Comparison of ENCODE assay signal across 23 cellular contexts in the genomic region with DNA sequence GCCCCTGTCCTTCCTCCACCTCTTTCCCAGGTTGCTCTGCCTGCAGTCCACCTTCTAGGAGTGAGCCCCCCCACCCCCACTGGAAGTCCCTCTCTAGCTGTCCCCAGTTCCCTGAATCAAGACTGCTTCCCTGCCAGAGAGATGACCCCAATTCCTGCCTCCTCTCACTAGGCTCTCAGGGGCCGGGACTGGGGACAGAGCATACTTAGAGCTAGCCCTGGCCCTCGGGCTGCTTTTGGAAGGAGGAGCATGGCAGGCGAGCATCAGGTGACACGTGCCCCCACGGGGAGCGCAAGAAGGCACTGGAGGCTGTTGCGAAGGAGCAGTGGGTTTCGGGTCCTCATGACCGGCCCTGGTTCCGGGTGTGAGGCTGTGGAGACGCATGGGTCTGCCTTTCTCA.
"Had no signal": no experiment of that assay in that cellular context is flagged by ENCODE, and none has a peak within 500 bp of the region (broad histone marks: within the 10 kb centered on the region; RNA-seq: fewer than 3 reads in every experiment).

No MANE protein-coding gene starts in this region.

- H3K9me3 Mint-ChIP-seq: brain, naive B cell, T-cell had no signal

- ATAC-seq: activated CD8-positive, alpha-beta T cell treated with anti-CD3 and anti-CD28 coated beads, Interleukin-2, amount 10 ng/mL, durations not matched to agents 7 days and 5 days; esophagus mucosa; left lung; SK-N-SH treated with all-trans-retinoic acid at 6 μM for 48 hours; stimulated activated naive CD8-positive, alpha-beta T cell treated with anti-CD3 and anti-CD28 coated beads, Interleukin-15, Interleukin-2, amounts not matched to agents 100 U/mL and 50 U/mL, for 24 hours; T-cell had no signal

- H3K4me3 Mint-ChIP-seq: activated CD8-positive, alpha-beta T cell treated with anti-CD3 and anti-CD28 coated beads, Interleukin-2, amount 10 ng/mL, durations not matched to agents 7 days and 5 days; brain; T-cell had no signal

- H3K4me3 ChIP-seq: left lung, lung had no signal

- DNase-seq: activated CD4-positive, alpha-beta T cell treated with anti-CD3 and anti-CD28 coated beads, Interleukin-2, amount 50 U/mL, for 1 hour; activated CD4-positive, CD25-positive, alpha-beta regulatory T cell; activated CD8-positive, alpha-beta T cell treated with anti-CD3 and anti-CD28 coated beads, Interleukin-2, amount 10 ng/mL, durations not matched to agents 7 days and 5 days; activated gamma-delta T cell; activated naive CD4-positive, alpha-beta T cell treated with anti-CD3 and anti-CD28 coated beads, Interleukin-2, amount 50 U/mL, for 16 hours; aorta; caudate nucleus; dermis blood vessel endothelial cell; effector CD8-positive, alpha-beta T cell; foreskin melanocyte; kidney glomerular epithelial cell; left lung; naive B cell; retina; stimulated activated CD4-positive, alpha-beta T cell treated with anti-CD3 and anti-CD28 coated beads, Interleukin-2, amount 100 ng/mL, for 48 hours; stimulated activated naive CD8-positive, alpha-beta T cell treated with anti-CD3 and anti-CD28 coated beads, Interleukin-15, Interleukin-2, amounts not matched to agents 100 U/mL and 50 U/mL, for 24 hours; T-cell; T1000 had no signal

- H3K27me3 Mint-ChIP-seq: brain, naive B cell, progenitor cell of endocrine pancreas, T-cell had no signal

- H3K9me3 ChIP-seq: left lung had no signal

- H3K27ac ChIP-seq: left lung had no signal

- H3K4me1 Mint-ChIP-seq: brain had no signal

- H3K27me3 ChIP-seq: left lung had no signal

- H3K27ac Mint-ChIP-seq: activated CD8-positive, alpha-beta T cell treated with anti-CD3 and anti-CD28 coated beads, Interleukin-2, amount 10 ng/mL, durations not matched to agents 7 days and 5 days; brain; progenitor cell of endocrine pancreas had no signal
